Comparison of ENCODE assay signal across 23 cellular contexts in the genomic region with DNA sequence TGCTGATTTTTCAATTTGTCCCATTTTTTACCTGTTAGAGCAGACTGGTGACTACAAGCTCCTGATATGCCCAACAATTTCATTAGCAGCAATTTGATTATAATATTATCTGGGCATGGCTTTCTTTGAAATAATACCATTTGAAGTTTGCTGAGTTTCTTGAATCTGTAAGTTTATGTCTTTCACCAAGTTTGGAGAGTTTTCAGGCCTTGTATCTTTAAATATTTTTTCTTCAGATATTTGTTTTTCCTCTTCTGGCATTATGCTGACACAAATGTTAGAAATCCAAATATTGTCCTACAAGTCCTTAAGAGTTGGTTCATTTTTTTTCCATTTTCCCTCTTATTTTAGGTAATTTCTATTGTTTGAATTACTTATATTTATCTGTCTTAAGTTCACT.
"Had no signal": no experiment of that assay in that cellular context is flagged by ENCODE, and none has a peak within 500 bp of the region (broad histone marks: within the 10 kb centered on the region; RNA-seq: fewer than 3 reads in every experiment).

No MANE protein-coding gene starts in this region.

- H3K9me3 ChIP-seq: colonic mucosa, esophagus squamous epithelium, gastrocnemius medialis, gastroesophageal sphincter had no signal

- H3K36me3 ChIP-seq: colonic mucosa, esophagus muscularis mucosa, esophagus squamous epithelium, gastrocnemius medialis, gastroesophageal sphincter, heart left ventricle, heart right ventricle had no signal

- DNase-seq: colonic mucosa; cortex of kidney; dermis blood vessel endothelial cell; dorsolateral prefrontal cortex; effector CD4-positive, alpha-beta T cell; effector CD8-positive, alpha-beta T cell; effector memory CD4-positive, alpha-beta T cell; effector memory CD8-positive, alpha-beta T cell; endodermal cell; erythroblast; esophagus squamous epithelium; foreskin fibroblast; foreskin keratinocyte; foreskin melanocyte; gastrocnemius medialis; glutamatergic neuron; head of caudate nucleus; heart left ventricle; heart right ventricle had no signal

- H3K4me3 ChIP-seq: colonic mucosa, coronary artery, dorsolateral prefrontal cortex, esophagus muscularis mucosa, esophagus squamous epithelium, gastrocnemius medialis, gastroesophageal sphincter, heart left ventricle, heart right ventricle had no signal

- H3K4me1 ChIP-seq: colonic mucosa, esophagus squamous epithelium, foreskin keratinocyte, gastrocnemius medialis had no signal

- H3K27ac ChIP-seq: colonic mucosa, coronary artery, dorsolateral prefrontal cortex, epithelial cell of prostate, esophagus muscularis mucosa, esophagus squamous epithelium, foreskin keratinocyte, gastrocnemius medialis, gastroesophageal sphincter, heart left ventricle, heart right ventricle had no signal
